ENCODE assay signal across 8 cellular contexts in genomic region chr22:37681556-37682049, GRCh38. TPM values are rescaled to one million over a fixed set of nuclear protein-coding genes. Genes with fewer than 3 reads are reported as not detected.
DNase-seq lines count a peak whose midpoint lies in the region; ATAC-seq, FAIRE-seq and TF ChIP-seq lines count a peak whose summit lies in the region.

No MANE protein-coding gene starts in this region.

- no peak overlapping the region for H3K4me3 ChIP-seq in prostate gland

- DNase-seq in D721Med (ENCODE audit: insufficient read length, low spot score) (no peak), KG1 (lab: John Stamatoyannopoulos, UW) (peak; percentile 40), SHP77 treated with DMSO at 0.1 percent for 48 hours (lab: John Stamatoyannopoulos, UW) (peak; percentile 38), glutamatergic neuron (peak; percentile 74), prostate gland (ENCODE audit: low spot score) (peak; percentile 54)
- DNase-seq in activated gamma-delta T cell treated with anti-CD3 and anti-CD28 coated beads, Interleukin-2, amount 50 U/mL, for 16 hours (ENCODE audit: low read depth) = peak; percentile 59

- H3K9me3 ChIP-seq in prostate gland = no peaks in the 10 kb centered on the region

- H3K4me1 Mint-ChIP-seq in glutamatergic neuron (ENCODE audit: low read depth, unreplicated experiment) = peaks cover 3% of the 10 kb centered on the region

- intact Hi-C loops in prostate gland (cut with DNase I) = loop anchor here (2.0 kb wide), 1 partner anchor 59 kb away; no protein-coding TSS in a partner anchor

- no peak for FAIRE-seq in D721Med (lab: Jason Lieb, UNC)

- H3K4me1 ChIP-seq in prostate gland (replicated peaks) = peaks cover 3% of the 10 kb centered on the region

- no peaks in the 10 kb centered on the region for H3K27me3 ChIP-seq in prostate gland (replicated peaks; ENCODE audit: insufficient read depth)

- H3K36me3 Mint-ChIP-seq in glutamatergic neuron (ENCODE audit: unreplicated experiment) = no peaks in the 10 kb centered on the region

- peaks cover 5% of the 10 kb centered on the region for H3K27me3 Mint-ChIP-seq in glutamatergic neuron (ENCODE audit: unreplicated experiment)

- TF ChIP-seq POLR2A in prostate gland (IDR thresholded peaks at IDR 0.05) = no peak

- no peak overlapping the region for H3K27ac Mint-ChIP-seq in glutamatergic neuron (ENCODE audit: unreplicated experiment)

- no peak overlapping the region for H3K27ac ChIP-seq in prostate gland

- ATAC-seq in GM18498 (IDR thresholded peaks at IDR 0.05; ENCODE audit: unreplicated experiment) (no peak), HG03095 (IDR thresholded peaks at IDR 0.05; ENCODE audit: unreplicated experiment) (no peak)

- no peak overlapping the region for H3K4me3 Mint-ChIP-seq in glutamatergic neuron (ENCODE audit: unreplicated experiment)

- H3K9me3 Mint-ChIP-seq in glutamatergic neuron (ENCODE audit: unreplicated experiment) = peaks cover 7% of the 10 kb centered on the region

- peak; percentile 67 for TF ChIP-seq CTCF in D721Med (IDR thresholded peaks at IDR 0.05; ENCODE audit: insufficient read depth, missing control alignments)
- peak; percentile 69 for TF ChIP-seq CTCF in glutamatergic neuron (IDR thresholded peaks at IDR 0.05; ENCODE audit: partially characterized antibody, unreplicated experiment)
- TF ChIP-seq CTCF in prostate gland (IDR thresholded peaks at IDR 0.05) = peak; percentile 54 to 91 (median 82)

- H3K36me3 ChIP-seq in prostate gland = no peaks in the 10 kb centered on the region

- WGBS in prostate gland = 26% methylated on average over 6 of the region's 6 CpGs

RNA-seq across cellular contexts. Expression of gene NOL12, which starts 4.5 kb away (rescaled TPM):
- total RNA-seq in glutamatergic neuron (ENCODE audit: unreplicated experiment) (9.9 TPM), prostate gland (10 to 100 TPM; 39.6 to 49.0 TPM)

RNA-seq across cellular contexts. Expression of gene LGALS1, which starts 6.2 kb away (rescaled TPM):
- total RNA-seq in glutamatergic neuron (ENCODE audit: unreplicated experiment) (50.7 TPM), prostate gland (1,000 to 10,000 TPM in 1 of 2 donors, 100 to 1,000 TPM in 1; 365 to 1,063 TPM)

RNA-seq across cellular contexts. Expression of gene TRIOBP, which starts 15.2 kb away (rescaled TPM):
- total RNA-seq in glutamatergic neuron (ENCODE audit: unreplicated experiment) (33.7 TPM), prostate gland (100 to 1,000 TPM; 114 to 115 TPM)

RNA-seq across cellular contexts. Expression of gene PDXP, which starts 23.1 kb away (rescaled TPM):
- total RNA-seq in glutamatergic neuron (ENCODE audit: unreplicated experiment) (88.1 TPM), prostate gland (10 to 100 TPM; 12.9 to 87.8 TPM)

RNA-seq across cellular contexts. Expression of gene SH3BP1, which starts 42.1 kb away (rescaled TPM):
- total RNA-seq in glutamatergic neuron (ENCODE audit: unreplicated experiment) (12.7 TPM), prostate gland (10 to 100 TPM; 10.9 to 12.0 TPM)
